1 cellular context compared by ENCODE assay signal in the genomic region with DNA sequence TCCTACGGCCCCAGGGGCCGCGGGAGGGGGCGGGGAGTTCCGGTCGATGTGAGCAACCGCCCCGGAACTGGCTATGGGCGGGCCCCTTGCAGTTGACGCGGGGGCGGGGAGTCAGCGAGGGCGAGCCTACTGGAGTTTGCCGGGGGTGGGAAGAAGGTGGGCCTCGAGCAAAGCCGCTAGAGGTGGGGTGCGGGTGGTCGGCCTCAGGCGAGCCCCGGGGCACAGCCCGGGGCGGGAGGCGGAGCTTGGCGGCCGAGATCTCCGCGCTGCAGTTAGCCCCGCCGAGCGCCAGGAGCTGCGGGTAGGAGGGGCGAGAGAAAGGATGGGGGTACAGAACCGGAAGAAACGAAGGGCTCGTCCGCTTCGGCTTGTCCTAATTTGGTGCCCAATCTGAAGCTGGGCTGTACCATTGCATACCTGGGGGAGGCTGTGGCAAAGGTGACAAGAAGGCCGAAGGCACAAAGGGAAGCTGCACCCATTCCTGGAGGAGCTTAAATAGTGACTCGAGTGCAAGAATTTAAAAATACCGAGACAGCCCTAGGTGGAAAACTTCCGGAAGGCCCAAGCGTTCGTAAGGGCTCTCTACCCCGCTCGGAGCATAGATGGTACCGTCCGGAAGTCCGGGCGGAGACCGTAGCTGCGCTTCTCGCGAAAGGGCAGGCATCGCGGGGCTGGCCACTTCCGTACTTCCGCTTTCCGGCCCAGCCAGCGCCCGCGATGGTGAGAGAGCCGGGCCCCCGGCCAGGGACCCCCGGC.
TF ChIP-seq lines count a peak whose summit lies in the region.

Gene ARPC4, plus strand, starts transcription at position 678 of the 756 bp plus-strand sequence. Its CDS starts 40 bp downstream, at position 718.
A gene with protein sequence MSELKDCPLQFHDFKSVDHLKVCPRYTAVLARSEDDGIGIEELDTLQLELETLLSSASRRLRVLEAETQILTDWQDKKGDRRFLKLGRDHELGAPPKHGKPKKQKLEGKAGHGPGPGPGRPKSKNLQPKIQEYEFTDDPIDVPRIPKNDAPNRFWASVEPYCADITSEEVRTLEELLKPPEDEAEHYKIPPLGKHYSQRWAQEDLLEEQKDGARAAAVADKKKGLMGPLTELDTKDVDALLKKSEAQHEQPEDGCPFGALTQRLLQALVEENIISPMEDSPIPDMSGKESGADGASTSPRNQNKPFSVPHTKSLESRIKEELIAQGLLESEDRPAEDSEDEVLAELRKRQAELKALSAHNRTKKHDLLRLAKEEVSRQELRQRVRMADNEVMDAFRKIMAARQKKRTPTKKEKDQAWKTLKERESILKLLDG (minus strand): TSS at position 69 of the 756 bp plus-strand sequence. CDS start 1,007 bp downstream, outside the sequence.

TF ChIP-seq in K562, 482 proteins besides CTCF, POLR2A, EP300 and RAD21 (continued from another document and continues in another):
- TF ChIP-seq UBTF (IDR thresholded peaks at IDR 0.05; ENCODE audit: borderline replicate concordance in 1 of 2, low read depth in 2 of 2, low read length in 2 of 2) (no peak; a peak in 1 of 4 replicates), ZKSCAN3 (CRISPR knock-in tag; IDR thresholded peaks at IDR 0.05) (no peak), HSF4 (CRISPR knock-in tag; IDR thresholded peaks at IDR 0.05; ENCODE audit: borderline replicate concordance) (no peak), IRF1 (CRISPR knock-in tag; IDR thresholded peaks at IDR 0.05; ENCODE audit: borderline replicate concordance) (no peak), PCBP2 (IDR thresholded peaks at IDR 0.05; ENCODE audit: low read depth, low read length, poor library complexity, severe bottlenecking) (no peak), HDAC6 (IDR thresholded peaks at IDR 0.05; ENCODE audit: low read depth, low read length) (no peak), SP2 (IDR thresholded peaks at IDR 0.05; ENCODE audit: extremely low read depth, low read depth, low read length, poor library complexity, severe bottlenecking) (no peak), FOSL1 (tag; conservative IDR thresholded peaks at IDR 0.05) (peak; percentile 22; the same call in 1 of the 2 replicates), NR2C2 (CRISPR knock-in tag; IDR thresholded peaks at IDR 0.05) (no peak), NR2C2 (tag; IDR thresholded peaks at IDR 0.05) (peak; percentile 78), KHSRP (IDR thresholded peaks at IDR 0.05) (no peak), ATF1 (CRISPR knock-in tag; IDR thresholded peaks at IDR 0.05) (no peak), ATF1 (tag; IDR thresholded peaks at IDR 0.05) (peak; percentile 71; the same call in 1 of the 2 replicates), RFX5 (IDR thresholded peaks at IDR 0.05; ENCODE audit: low read depth, low read length) (no peak), PURB (CRISPR knock-in tag; IDR thresholded peaks at IDR 0.05; ENCODE audit: low read depth) (no peak), MAZ (CRISPR knock-in tag; conservative IDR thresholded peaks at IDR 0.05 in 1 of 2, IDR thresholded peaks at IDR 0.05 in 1 of 2) (peak; percentile 81 to 97), CBX1 (IDR thresholded peaks at IDR 0.05; ENCODE audit: low read depth) (no peak), U2AF1 (optimal IDR thresholded peaks at IDR 0.05; ENCODE audit: low read depth, low read length) (peak; percentile 12), ZC3H4 (CRISPR knock-in tag; IDR thresholded peaks at IDR 0.05; ENCODE audit: borderline replicate concordance) (no peak), HDAC3 (IDR thresholded peaks at IDR 0.05; ENCODE audit: borderline replicate concordance, partially characterized antibody) (peak; percentile 26), SRSF3 (IDR thresholded peaks at IDR 0.05; ENCODE audit: insufficient read depth, low read length) (0 out of 2 replicates have a peak, but pooled peaks have one; percentile 52), STAG1 (CRISPR knock-in tag; IDR thresholded peaks at IDR 0.05; ENCODE audit: borderline replicate concordance) (no peak), TOE1 (IDR thresholded peaks at IDR 0.05; ENCODE audit: borderline replicate concordance) (peak; percentile 96), TOE1 (CRISPR knock-in tag; IDR thresholded peaks at IDR 0.05; ENCODE audit: borderline replicate concordance, low read depth) (no peak), ARHGAP35 (IDR thresholded peaks at IDR 0.05; ENCODE audit: partially characterized antibody) (peak; percentile 86), LCOR (CRISPR knock-in tag; IDR thresholded peaks at IDR 0.05) (peak; percentile 76), MECOM (CRISPR knock-in tag; IDR thresholded peaks at IDR 0.05) (no peak), TCF7L2 (IDR thresholded peaks at IDR 0.05; ENCODE audit: low read depth, low read length) (peak; percentile 95), ZBTB8A (IDR thresholded peaks at IDR 0.05; ENCODE audit: partially characterized antibody) (no peak), NFYB (IDR thresholded peaks at IDR 0.05; ENCODE audit: extremely low read depth, insufficient read length) (no peak)
- TF ChIP-seq, protein P1, sequence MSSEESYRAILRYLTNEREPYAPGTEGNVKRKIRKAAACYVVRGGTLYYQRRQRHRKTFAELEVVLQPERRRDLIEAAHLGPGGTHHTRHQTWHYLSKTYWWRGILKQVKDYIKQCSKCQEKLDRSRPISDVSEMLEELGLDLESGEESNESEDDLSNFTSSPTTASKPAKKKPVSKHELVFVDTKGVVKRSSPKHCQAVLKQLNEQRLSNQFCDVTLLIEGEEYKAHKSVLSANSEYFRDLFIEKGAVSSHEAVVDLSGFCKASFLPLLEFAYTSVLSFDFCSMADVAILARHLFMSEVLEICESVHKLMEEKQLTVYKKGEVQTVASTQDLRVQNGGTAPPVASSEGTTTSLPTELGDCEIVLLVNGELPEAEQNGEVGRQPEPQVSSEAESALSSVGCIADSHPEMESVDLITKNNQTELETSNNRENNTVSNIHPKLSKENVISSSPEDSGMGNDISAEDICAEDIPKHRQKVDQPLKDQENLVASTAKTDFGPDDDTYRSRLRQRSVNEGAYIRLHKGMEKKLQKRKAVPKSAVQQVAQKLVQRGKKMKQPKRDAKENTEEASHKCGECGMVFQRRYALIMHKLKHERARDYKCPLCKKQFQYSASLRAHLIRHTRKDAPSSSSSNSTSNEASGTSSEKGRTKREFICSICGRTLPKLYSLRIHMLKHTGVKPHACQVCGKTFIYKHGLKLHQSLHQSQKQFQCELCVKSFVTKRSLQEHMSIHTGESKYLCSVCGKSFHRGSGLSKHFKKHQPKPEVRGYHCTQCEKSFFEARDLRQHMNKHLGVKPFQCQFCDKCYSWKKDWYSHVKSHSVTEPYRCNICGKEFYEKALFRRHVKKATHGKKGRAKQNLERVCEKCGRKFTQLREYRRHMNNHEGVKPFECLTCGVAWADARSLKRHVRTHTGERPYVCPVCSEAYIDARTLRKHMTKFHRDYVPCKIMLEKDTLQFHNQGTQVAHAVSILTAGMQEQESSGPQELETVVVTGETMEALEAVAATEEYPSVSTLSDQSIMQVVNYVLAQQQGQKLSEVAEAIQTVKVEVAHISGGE (CRISPR knock-in tag; IDR thresholded peaks at IDR 0.05): peak in 2 of 3 experiments; percentile 22 to 80; a peak in 1 of 6 replicates
- TF ChIP-seq, protein P2, sequence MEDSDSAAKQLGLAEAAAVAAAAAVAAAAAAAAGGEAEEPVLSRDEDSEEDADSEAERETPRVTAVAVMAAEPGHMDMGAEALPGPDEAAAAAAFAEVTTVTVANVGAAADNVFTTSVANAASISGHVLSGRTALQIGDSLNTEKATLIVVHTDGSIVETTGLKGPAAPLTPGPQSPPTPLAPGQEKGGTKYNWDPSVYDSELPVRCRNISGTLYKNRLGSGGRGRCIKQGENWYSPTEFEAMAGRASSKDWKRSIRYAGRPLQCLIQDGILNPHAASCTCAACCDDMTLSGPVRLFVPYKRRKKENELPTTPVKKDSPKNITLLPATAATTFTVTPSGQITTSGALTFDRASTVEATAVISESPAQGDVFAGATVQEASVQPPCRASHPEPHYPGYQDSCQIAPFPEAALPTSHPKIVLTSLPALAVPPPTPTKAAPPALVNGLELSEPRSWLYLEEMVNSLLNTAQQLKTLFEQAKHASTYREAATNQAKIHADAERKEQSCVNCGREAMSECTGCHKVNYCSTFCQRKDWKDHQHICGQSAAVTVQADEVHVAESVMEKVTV (CRISPR knock-in tag; IDR thresholded peaks at IDR 0.05): peak; percentile 45; the same call in 1 of the 2 replicates
- TF ChIP-seq, protein P3, sequence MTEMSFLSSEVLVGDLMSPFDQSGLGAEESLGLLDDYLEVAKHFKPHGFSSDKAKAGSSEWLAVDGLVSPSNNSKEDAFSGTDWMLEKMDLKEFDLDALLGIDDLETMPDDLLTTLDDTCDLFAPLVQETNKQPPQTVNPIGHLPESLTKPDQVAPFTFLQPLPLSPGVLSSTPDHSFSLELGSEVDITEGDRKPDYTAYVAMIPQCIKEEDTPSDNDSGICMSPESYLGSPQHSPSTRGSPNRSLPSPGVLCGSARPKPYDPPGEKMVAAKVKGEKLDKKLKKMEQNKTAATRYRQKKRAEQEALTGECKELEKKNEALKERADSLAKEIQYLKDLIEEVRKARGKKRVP (CRISPR knock-in tag; IDR thresholded peaks at IDR 0.05): peak; percentile 11; the same call in 1 of the 2 replicates
- TF ChIP-seq, protein P4, sequence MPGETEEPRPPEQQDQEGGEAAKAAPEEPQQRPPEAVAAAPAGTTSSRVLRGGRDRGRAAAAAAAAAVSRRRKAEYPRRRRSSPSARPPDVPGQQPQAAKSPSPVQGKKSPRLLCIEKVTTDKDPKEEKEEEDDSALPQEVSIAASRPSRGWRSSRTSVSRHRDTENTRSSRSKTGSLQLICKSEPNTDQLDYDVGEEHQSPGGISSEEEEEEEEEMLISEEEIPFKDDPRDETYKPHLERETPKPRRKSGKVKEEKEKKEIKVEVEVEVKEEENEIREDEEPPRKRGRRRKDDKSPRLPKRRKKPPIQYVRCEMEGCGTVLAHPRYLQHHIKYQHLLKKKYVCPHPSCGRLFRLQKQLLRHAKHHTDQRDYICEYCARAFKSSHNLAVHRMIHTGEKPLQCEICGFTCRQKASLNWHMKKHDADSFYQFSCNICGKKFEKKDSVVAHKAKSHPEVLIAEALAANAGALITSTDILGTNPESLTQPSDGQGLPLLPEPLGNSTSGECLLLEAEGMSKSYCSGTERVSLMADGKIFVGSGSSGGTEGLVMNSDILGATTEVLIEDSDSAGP (CRISPR knock-in tag; IDR thresholded peaks at IDR 0.05): no peak
